Comparison of ENCODE assay signal across 9 cellular contexts in the genomic region with DNA sequence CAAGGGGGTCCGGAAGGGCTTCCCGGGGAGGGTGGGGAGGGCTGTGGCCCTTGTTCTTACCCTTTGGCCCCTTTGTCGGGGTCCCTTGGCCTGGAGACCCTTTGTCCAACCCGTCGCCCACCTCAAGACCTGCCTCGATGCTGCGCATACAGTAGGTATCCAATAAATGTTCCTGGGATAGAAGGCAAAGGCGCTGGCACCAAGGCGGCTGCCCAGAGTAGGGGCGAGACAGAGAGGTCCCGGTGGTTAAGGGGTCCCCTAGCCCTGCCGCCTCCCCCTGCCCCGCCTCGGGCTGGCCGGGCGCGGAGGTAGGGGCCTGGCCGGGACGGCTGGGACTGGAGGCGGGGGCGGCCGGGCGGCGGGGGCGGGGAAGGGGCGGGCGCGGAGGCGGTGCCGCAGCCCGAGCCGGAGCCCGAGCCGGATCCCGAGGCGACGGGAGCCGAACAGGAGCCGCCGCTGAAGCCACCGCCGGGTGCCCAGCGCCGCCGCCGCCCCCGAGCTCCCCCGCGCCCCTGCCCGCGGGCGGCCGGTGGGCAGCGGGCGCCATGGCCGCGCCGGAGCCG. TPM values are rescaled to one million over a fixed set of nuclear protein-coding genes. Genes with fewer than 3 reads are reported as not detected.
A peak's percentile ranks its signal among the peaks of the same experiment; 100 is the strongest.
DNase-seq lines count a peak whose midpoint lies in the region; ATAC-seq and TF ChIP-seq lines count a peak whose summit lies in the region.
"Had no signal": no experiment of that assay in that cellular context is flagged by ENCODE, and none has a peak within 500 bp of the region (broad histone marks: within the 10 kb centered on the region; RNA-seq: fewer than 3 reads in every experiment).

A gene (plus strand): TSS at position 442 of the 563 bp plus-strand sequence. CDS start 104 bp downstream, at position 546.

- H3K4me3 Mint-ChIP-seq in activated CD4-positive, alpha-beta T cell treated with anti-CD3 and anti-CD28 coated beads, Interleukin-2, amount 10 ng/mL, durations not matched to agents 24 days and 14 days, result peak within 1 kb of the TSS; percentile 68
- H3K4me3 Mint-ChIP-seq in T-helper 2 cell treated with Interferon-gamma antibody and Interleukin-4, amounts not matched to agents 5 μg/mL and 100 μg/mL, for 36 hours, result peak within 1 kb of the TSS; percentile 66

- H3K27ac ChIP-seq in muscle layer of duodenum (ENCODE audit: low read length), result no peak within 1 kb of the TSS

- H3K27ac Mint-ChIP-seq in activated CD4-positive, alpha-beta T cell treated with anti-CD3 and anti-CD28 coated beads, Interleukin-2, amount 10 ng/mL, durations not matched to agents 24 days and 14 days, result no peak within 1 kb of the TSS
- no peak within 1 kb of the TSS for H3K27ac Mint-ChIP-seq in T-helper 2 cell treated with Interferon-gamma antibody and Interleukin-4, amounts not matched to agents 5 μg/mL and 100 μg/mL, for 36 hours

- no peaks in the 10 kb centered on the region for H3K36me3 Mint-ChIP-seq in activated CD4-positive, alpha-beta T cell treated with anti-CD3 and anti-CD28 coated beads, Interleukin-2, amount 10 ng/mL, durations not matched to agents 24 days and 14 days (ENCODE audit: low read depth)
- no peaks in the 10 kb centered on the region for H3K36me3 Mint-ChIP-seq in T-helper 2 cell treated with Interferon-gamma antibody and Interleukin-4, amounts not matched to agents 5 μg/mL and 100 μg/mL, for 36 hours (ENCODE audit: low read depth)
- H3K36me3 Mint-ChIP-seq: activated naive CD4-positive, alpha-beta T cell treated with anti-CD3 and anti-CD28 coated beads, Interleukin-2, amount 50 U/mL, for 72 hours had no signal

- H3K4me3 ChIP-seq in epithelial cell of proximal tubule (ENCODE audit: low read depth, low read length) (peak within 1 kb of the TSS; percentile 59), muscle layer of duodenum (ENCODE audit: low read depth in 1 of 2, low read length in 2 of 2) (peak within 1 kb of the TSS; percentile 69 to 78)

- intact Hi-C loops in activated CD4-positive, alpha-beta T cell treated with anti-CD3 and anti-CD28 coated beads, Interleukin-2, amount 10 ng/mL, durations not matched to agents 24 days and 14 days (cut with micrococcal nuclease), result no loop called here

- no peak for TF ChIP-seq CTCF in epithelial cell of proximal tubule (conservative IDR thresholded peaks at IDR 0.05; ENCODE audit: low read depth, low read length)

- no peaks in the 10 kb centered on the region for H3K36me3 ChIP-seq in muscle layer of duodenum (ENCODE audit: control insufficient read depth in 1 of 2, insufficient read depth in 2 of 2, low read length in 2 of 2)

- no peak for ATAC-seq in GM19023 (IDR thresholded peaks at IDR 0.05; ENCODE audit: unreplicated experiment)

- peaks cover 41% of the 10 kb centered on the region for H3K27me3 Mint-ChIP-seq in activated CD4-positive, alpha-beta T cell treated with anti-CD3 and anti-CD28 coated beads, Interleukin-2, amount 10 ng/mL, durations not matched to agents 24 days and 14 days
- peaks cover 35% of the 10 kb centered on the region for H3K27me3 Mint-ChIP-seq in T-helper 2 cell treated with Interferon-gamma antibody and Interleukin-4, amounts not matched to agents 5 μg/mL and 100 μg/mL, for 36 hours (ENCODE audit: low read depth)

- peaks cover 8% of the 10 kb centered on the region for H3K4me1 Mint-ChIP-seq in activated CD4-positive, alpha-beta T cell treated with anti-CD3 and anti-CD28 coated beads, Interleukin-2, amount 10 ng/mL, durations not matched to agents 24 days and 14 days
- peaks cover 11% of the 10 kb centered on the region for H3K4me1 Mint-ChIP-seq in T-helper 2 cell treated with Interferon-gamma antibody and Interleukin-4, amounts not matched to agents 5 μg/mL and 100 μg/mL, for 36 hours (ENCODE audit: low read depth)

- H3K4me1 ChIP-seq in muscle layer of duodenum (ENCODE audit: control insufficient read depth in 1 of 2, insufficient read depth in 2 of 2, low read length in 2 of 2), result peaks cover 6 to 51% of the 10 kb centered on the region in 2 donors

- peak; percentile 79 for DNase-seq in activated CD4-positive, alpha-beta T cell treated with anti-CD3 and anti-CD28 coated beads, Interleukin-2, amount 10 ng/mL, durations not matched to agents 24 days and 14 days
- no peak for DNase-seq in activated CD4-positive, alpha-beta T cell treated with anti-CD3 and anti-CD28 coated beads, Interleukin-2, amount 50 U/mL, for 4 hours
- no peak for DNase-seq in T-helper 2 cell treated with Interferon-gamma antibody and Interleukin-4, amounts not matched to agents 5 μg/mL and 100 μg/mL, for 36 hours (ENCODE audit: low spot score)
- DNase-seq in epithelial cell of proximal tubule (ENCODE audit: low read depth) (no peak), MV-4-11 (lab: John Stamatoyannopoulos, UW) (no peak), NCI-H2029 (lab: John Stamatoyannopoulos, UW) (no peak)

- no peaks in the 10 kb centered on the region for H3K27me3 ChIP-seq in muscle layer of duodenum (ENCODE audit: low read depth, low read length)

- H3K9me3 ChIP-seq in muscle layer of duodenum (ENCODE audit: control insufficient read depth in 1 of 2, low read length in 2 of 2), result no peaks in the 10 kb centered on the region

- H3K9me3 Mint-ChIP-seq in activated CD4-positive, alpha-beta T cell treated with anti-CD3 and anti-CD28 coated beads, Interleukin-2, amount 10 ng/mL, durations not matched to agents 24 days and 14 days, result no peaks in the 10 kb centered on the region
- H3K9me3 Mint-ChIP-seq in T-helper 2 cell treated with Interferon-gamma antibody and Interleukin-4, amounts not matched to agents 5 μg/mL and 100 μg/mL, for 36 hours, result no peaks in the 10 kb centered on the region
- H3K9me3 Mint-ChIP-seq: activated naive CD4-positive, alpha-beta T cell treated with anti-CD3 and anti-CD28 coated beads, Interleukin-2, amount 50 U/mL, for 72 hours had no signal

RNA-seq across cellular contexts. Expression of the gene that starts here (rescaled TPM):
- 1.3 and 1.8 TPM in 2 replicates for total RNA-seq in activated CD4-positive, alpha-beta T cell treated with anti-CD3 and anti-CD28 coated beads, Interleukin-2, amount 10 ng/mL, durations not matched to agents 24 days and 14 days
- 29.9 and 42.2 TPM in 2 replicates for total RNA-seq in epithelial cell of proximal tubule

Comparison
In these comparisons a context has a peak if more than half of its experiments do, and no peak if none do; other contexts are left out.
1. RNA of the gene that starts here (total RNA-seq): 29.9 to 42.2 TPM in epithelial cell of proximal tubule; 1.3 to 1.8 TPM in activated CD4-positive, alpha-beta T cell treated with anti-CD3 and anti-CD28 coated beads, Interleukin-2, amount 10 ng/mL, durations not matched to agents 24 days and 14 days; every median in the first group is over 10 times any median in the second.